In genomic region chr13:72842991-72843390, GRCh38 we compare ENCODE assay signal across 32 cellular contexts.
"Had no signal": no experiment of that assay in that cellular context is flagged by ENCODE, and none has a peak within 500 bp of the region (broad histone marks: within the 10 kb centered on the region; RNA-seq: fewer than 3 reads in every experiment).

No MANE protein-coding gene starts in this region.

- H3K27me3 Mint-ChIP-seq: activated B cell treated with CpG ODN at 0.5 μM for 24 hours; activated CD4-positive, alpha-beta memory T cell treated with anti-CD3 and anti-CD28 coated beads for 36 hours; activated CD4-positive, alpha-beta T cell treated with anti-CD3 and anti-CD28 coated beads, Interleukin-2, amount 10 ng/mL, durations not matched to agents 24 days and 14 days; activated CD8-positive, alpha-beta T cell treated with anti-CD3 and anti-CD28 coated beads for 36 hours; activated naive CD8-positive, alpha-beta T cell treated with anti-CD3 and anti-CD28 coated beads for 36 hours; activated T-helper 17 cell treated with anti-CD3 and anti-CD28 coated beads, Interleukin-2, amount 50 U/mL, for 72 hours had no signal

- H3K9me3 Mint-ChIP-seq: activated B cell treated with CpG ODN at 0.5 μM for 24 hours; activated CD4-positive, alpha-beta memory T cell treated with anti-CD3 and anti-CD28 coated beads for 36 hours; activated CD4-positive, alpha-beta T cell treated with anti-CD3 and anti-CD28 coated beads, Interleukin-2, amount 10 ng/mL, durations not matched to agents 24 days and 14 days; activated CD8-positive, alpha-beta T cell treated with anti-CD3 and anti-CD28 coated beads for 36 hours; activated T-helper 1 cell treated with anti-CD3 and anti-CD28 coated beads, Interleukin-12 subunit alpha, Interleukin-12 subunit beta, Interleukin-2, Interleukin-4 antibody, amounts not matched to agents 30 ng/mL and 10 ng/mL and 1 ng/mL, durations not matched to agents 14 hours and 24 hours and 36 hours; activated T-helper 17 cell treated with anti-CD3 and anti-CD28 coated beads, Interleukin-2, amount 50 U/mL, for 72 hours; T-helper 1 cell treated with Interleukin-12 subunit alpha and Interleukin-12 subunit beta and Interleukin-4 antibody, amounts not matched to agents 30 μg/mL and 1 μg/mL, for 36 hours had no signal

- H3K4me1 Mint-ChIP-seq: activated B cell treated with CpG ODN at 0.5 μM for 24 hours; activated naive CD8-positive, alpha-beta T cell treated with anti-CD3 and anti-CD28 coated beads for 36 hours had no signal

- DNase-seq: activated B cell treated with CpG ODN at 0.5 μM for 24 hours; activated CD4-positive, alpha-beta memory T cell treated with anti-CD3 and anti-CD28 coated beads for 36 hours; activated CD4-positive, alpha-beta T cell treated with anti-CD3 and anti-CD28 coated beads for 4 hours; activated CD4-positive, alpha-beta T cell treated with anti-CD3 and anti-CD28 coated beads, Interleukin-2, amount 10 ng/mL, durations not matched to agents 24 days and 14 days; activated CD4-positive, alpha-beta T cell treated with anti-CD3 and anti-CD28 coated beads, Interleukin-2, amount 50 U/mL, for 1 hour; activated CD4-positive, alpha-beta T cell treated with anti-CD3 and anti-CD28 coated beads, Interleukin-2, amount 50 U/mL, for 4 hours; activated CD4-positive, CD25-positive, alpha-beta regulatory T cell treated with anti-CD3 and anti-CD28 coated beads, Interleukin-2, amount 50 U/mL, for 72 hours; activated CD8-positive, alpha-beta memory T cell treated with anti-CD3 and anti-CD28 coated beads, Interleukin-2, amount 50 U/mL, for 4 hours; activated CD8-positive, alpha-beta T cell treated with anti-CD3 and anti-CD28 coated beads for 36 hours; activated effector memory CD4-positive, alpha-beta T cell treated with anti-CD3 and anti-CD28 coated beads, Interleukin-2, amount 50 U/mL, for 16 hours; activated gamma-delta T cell treated with Interleukin-2 at 50 U/mL for 16 hours; activated naive CD4-positive, alpha-beta T cell; activated naive CD4-positive, alpha-beta T cell treated with anti-CD3 and anti-CD28 coated beads for 36 hours; activated naive CD4-positive, alpha-beta T cell treated with anti-CD3 and anti-CD28 coated beads, Interleukin-2, amount 50 U/mL, for 16 hours; activated naive CD8-positive, alpha-beta T cell treated with anti-CD3 and anti-CD28 coated beads for 36 hours; activated T-cell treated with anti-CD3 and anti-CD28 coated beads for 4 hours; activated T-cell treated with anti-CD3 and anti-CD28 coated beads, Interleukin-2, amount 50 U/mL, for 1 hour; activated T-cell treated with anti-CD3 and anti-CD28 coated beads, Interleukin-2, amount 50 U/mL, for 4 hours; activated T-cell treated with anti-CD3 and anti-CD28 coated beads, Interleukin-2, amount 50 U/mL, for 72 hours; adrenal gland; amniotic stem cell; aorta; body of pancreas; brain microvascular endothelial cell; central memory CD4-positive, alpha-beta T cell; SW 1271; T-helper 1 cell; T-helper 9 cell had no signal

- H3K4me3 Mint-ChIP-seq: activated B cell treated with CpG ODN at 0.5 μM for 24 hours; activated CD4-positive, alpha-beta memory T cell treated with anti-CD3 and anti-CD28 coated beads for 36 hours; activated CD4-positive, alpha-beta T cell treated with anti-CD3 and anti-CD28 coated beads, Interleukin-2, amount 10 ng/mL, durations not matched to agents 24 days and 14 days; activated CD8-positive, alpha-beta T cell treated with anti-CD3 and anti-CD28 coated beads for 36 hours; activated naive CD4-positive, alpha-beta T cell treated with anti-CD3 and anti-CD28 coated beads for 36 hours; activated naive CD8-positive, alpha-beta T cell treated with anti-CD3 and anti-CD28 coated beads for 36 hours; activated T-cell treated with anti-CD3 and anti-CD28 coated beads, Interleukin-2, amount 50 U/mL, for 4 hours; activated T-cell treated with anti-CD3 and anti-CD28 coated beads, Interleukin-2, amount 50 U/mL, for 72 hours; activated T-helper 1 cell treated with anti-CD3 and anti-CD28 coated beads, Interleukin-12 subunit alpha, Interleukin-12 subunit beta, Interleukin-2, Interleukin-4 antibody, amounts not matched to agents 30 ng/mL and 10 ng/mL and 1 ng/mL, durations not matched to agents 14 hours and 24 hours and 36 hours; activated T-helper 17 cell treated with anti-CD3 and anti-CD28 coated beads, Interleukin-2, amount 50 U/mL, for 72 hours; T-helper 1 cell treated with Interleukin-12 subunit alpha and Interleukin-12 subunit beta and Interleukin-4 antibody, amounts not matched to agents 30 μg/mL and 1 μg/mL, for 36 hours had no signal

- H3K27ac Mint-ChIP-seq: activated B cell treated with CpG ODN at 0.5 μM for 24 hours; activated CD4-positive, alpha-beta memory T cell treated with anti-CD3 and anti-CD28 coated beads for 36 hours; activated CD4-positive, alpha-beta T cell treated with anti-CD3 and anti-CD28 coated beads, Interleukin-2, amount 10 ng/mL, durations not matched to agents 24 days and 14 days; activated CD8-positive, alpha-beta T cell treated with anti-CD3 and anti-CD28 coated beads for 36 hours; activated naive CD4-positive, alpha-beta T cell treated with anti-CD3 and anti-CD28 coated beads for 36 hours; activated naive CD4-positive, alpha-beta T cell treated with anti-CD3 and anti-CD28 coated beads, Interleukin-2, amount 50 U/mL, for 72 hours; activated naive CD8-positive, alpha-beta T cell treated with anti-CD3 and anti-CD28 coated beads for 36 hours; activated T-cell treated with anti-CD3 and anti-CD28 coated beads, Interleukin-2, amount 50 U/mL, for 72 hours; activated T-helper 1 cell treated with anti-CD3 and anti-CD28 coated beads, Interleukin-12 subunit alpha, Interleukin-12 subunit beta, Interleukin-2, Interleukin-4 antibody, amounts not matched to agents 30 ng/mL and 10 ng/mL and 1 ng/mL, durations not matched to agents 14 hours and 24 hours and 36 hours; activated T-helper 17 cell treated with anti-CD3 and anti-CD28 coated beads, Interleukin-2, amount 50 U/mL, for 72 hours; T-helper 1 cell treated with Interleukin-12 subunit alpha and Interleukin-12 subunit beta and Interleukin-4 antibody, amounts not matched to agents 30 μg/mL and 1 μg/mL, for 36 hours had no signal
